In the genomic region with DNA sequence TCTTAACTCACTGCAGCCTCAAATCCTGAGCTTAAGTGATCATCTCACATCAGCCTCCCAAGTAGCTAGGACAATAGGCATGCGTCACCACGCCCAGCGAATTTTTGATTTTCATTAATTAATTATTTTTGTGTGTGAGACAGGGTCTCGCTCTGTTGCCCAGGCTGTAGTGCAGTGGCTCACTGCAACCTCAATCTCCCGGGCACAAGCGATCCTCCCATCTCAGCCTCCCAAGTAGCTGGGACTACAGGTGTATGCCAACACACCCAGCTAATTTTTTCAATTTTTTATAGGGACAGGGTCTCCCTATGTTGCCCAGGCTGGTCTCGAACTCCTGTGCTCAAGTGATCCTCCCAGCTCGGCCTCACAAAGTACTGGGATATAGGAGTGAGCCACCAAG, we compare ENCODE assay signal across 7 cellular contexts.
"Had no signal": no experiment of that assay in that cellular context is flagged by ENCODE, and none has a peak within 500 bp of the region (broad histone marks: within the 10 kb centered on the region; RNA-seq: fewer than 3 reads in every experiment).

No MANE protein-coding gene starts in this region.

- H3K4me1 ChIP-seq: HAP-1 had no signal

- H3K27ac ChIP-seq: GM23248 had no signal

- H3K9me3 ChIP-seq: HAP-1 had no signal

- ATAC-seq: HCT116, K562 had no signal

- DNase-seq: GM23248, GOT3, H7, IMR-90 had no signal

- H3K4me3 ChIP-seq: GM23248, HAP-1, K562 had no signal

- H3K36me3 ChIP-seq: HAP-1 had no signal
